Comparison of ENCODE assay signal across 8 cellular contexts in genomic region chr15:64911317-64912186, GRCh38. TPM values are rescaled to one million over a fixed set of nuclear protein-coding genes. Genes with fewer than 3 reads are reported as not detected.
DNase-seq lines count a peak whose midpoint lies in the region; ATAC-seq, FAIRE-seq and TF ChIP-seq lines count a peak whose summit lies in the region.

ANKDD1A (plus strand) TSS chr15:64911902; CDS start chr15:64911931, 29 bp downstream.

- H3K36me3 ChIP-seq in BLaER1 treated with 17β-estradiol and CSF1 and Interleukin-3, amounts not matched to agents 10 nM and 100 nM: no peaks in the 10 kb centered on the region
- H3K36me3 ChIP-seq in HepG2 (replicated peaks in 1 of 2; ENCODE audit: control insufficient read depth in 1 of 2, insufficient read depth in 2 of 2, low read length in 2 of 2): no peaks in the 10 kb centered on the region

- TF ChIP-seq RAD21 in HepG2 (CRISPR knock-in tag; IDR thresholded peaks at IDR 0.05): no peak

- DNase-seq in LoVo (ENCODE audit: low spot score) (peak; percentile 51), T-helper 2 cell (peak in 3 of 5 experiments; percentile 21 to 73 (median 22)), coronary artery (ENCODE audit: low spot score) (peak; percentile 88), HepG2 (ENCODE audit: low spot score) (no peak), cerebellar nuclear complex (lab: John Stamatoyannopoulos, UW) (no peak)
- peak; percentile 18 to 39 for DNase-seq in stimulated activated CD4-positive, alpha-beta T cell treated with anti-CD3 and anti-CD28 coated beads, Interleukin-4, amount 100 ng/mL, for 4 hours

- FAIRE-seq in HepG2 (lab: Jason Lieb, UNC): no peak

- H3K4me1 ChIP-seq in BLaER1 treated with 17β-estradiol and CSF1 and Interleukin-3, amounts not matched to agents 10 nM and 100 nM: peaks cover 5 to 32% (median 29%) of the 10 kb centered on the region in 10 experiments; a peak in 19 of 20 replicates
- H3K4me1 ChIP-seq in HepG2 (ENCODE audit: insufficient read depth, low read length): peaks cover 14% of the 10 kb centered on the region

- CTCF ChIA-PET in HepG2 (lab: Yijun Ruan, JAX; ENCODE audit: low intra/inter-chr PET ratio, low total read pairs): no interaction called here

- no TSS peak for BruUV-seq in HepG2 (replicated peaks; lab: Mats Ljungman, UMichigan)

- WGBS in HepG2 (ENCODE audit: low lambda C conversion rate): 36% methylated on average over 29 of the region's 72 CpGs

- TF ChIP-seq EP300 in HepG2 (IDR thresholded peaks at IDR 0.05; ENCODE audit: low read depth in 2 of 2, low read length in 2 of 2) (no peak), HepG2 (CRISPR knock-in tag; IDR thresholded peaks at IDR 0.05; ENCODE audit: borderline replicate concordance) (no peak)

- peak within 1 kb of the TSS; percentile 31 to 73 (median 63); a peak in 19 of 22 replicates for H3K9ac ChIP-seq in BLaER1 treated with 17β-estradiol and CSF1 and Interleukin-3, amounts not matched to agents 10 nM and 100 nM
- no peak within 1 kb of the TSS for H3K9ac ChIP-seq in HepG2 (ENCODE audit: insufficient read depth, low read depth, low read length)

- TF ChIP-seq CTCF in coronary artery (IDR thresholded peaks at IDR 0.05) (no peak), HepG2 (CRISPR knock-in tag; IDR thresholded peaks at IDR 0.05) (no peak)

- H3K9me3 ChIP-seq in BLaER1 treated with 17β-estradiol and CSF1 and Interleukin-3, amounts not matched to agents 10 nM and 100 nM (replicated peaks in 1 of 11): no peaks in the 10 kb centered on the region
- H3K9me3 ChIP-seq in HepG2 (ENCODE audit: low read length): no peaks in the 10 kb centered on the region

- intact Hi-C loops in HepG2 (cut with micrococcal nuclease; ENCODE audit: unreplicated experiment): no loop called here

- H4K20me1 ChIP-seq in BLaER1 treated with 17β-estradiol and CSF1 and Interleukin-3, amounts not matched to agents 10 nM and 100 nM: no peaks in the 10 kb centered on the region
- no peaks in the 10 kb centered on the region for H4K20me1 ChIP-seq in HepG2 (ENCODE audit: insufficient read depth, low read length)

- H3K4me2 ChIP-seq in BLaER1 treated with 17β-estradiol and CSF1 and Interleukin-3, amounts not matched to agents 10 nM and 100 nM: peak within 1 kb of the TSS; percentile 63 to 98 (median 89)
- peak within 1 kb of the TSS; percentile 62 for H3K4me2 ChIP-seq in HepG2 (ENCODE audit: low read depth, low read length)

- POLR2A ChIA-PET in HepG2 (lab: Yijun Ruan, JAX): no interaction called here

- peaks cover 0 to 5% (median 0%) of the 10 kb centered on the region in 11 experiments; a peak in 5 of 22 replicates for H3K27me3 ChIP-seq in BLaER1 treated with 17β-estradiol and CSF1 and Interleukin-3, amounts not matched to agents 10 nM and 100 nM
- peaks cover 6 to 32% of the 10 kb centered on the region in 2 experiments; a peak in 3 of 5 replicates for H3K27me3 ChIP-seq in HepG2 (ENCODE audit: control insufficient read depth in 1 of 2, insufficient read depth in 2 of 2, low read length in 2 of 2)

- no peak within 1 kb of the TSS; a peak in 1 of 22 replicates for H3K27ac ChIP-seq in BLaER1 treated with 17β-estradiol and CSF1 and Interleukin-3, amounts not matched to agents 10 nM and 100 nM
- H3K27ac ChIP-seq in coronary artery (peak within 1 kb of the TSS; percentile 45 to 78), HepG2 (ENCODE audit: extremely low read length, insufficient read depth, low read length) (no peak within 1 kb of the TSS)

- in situ Hi-C loops in HepG2 (cut with HindIII; ENCODE audit: extremely low pct_ligation_motif_present, low pct_unique_long_range_greater_than_20kb): no loop called here

- TF ChIP-seq POLR2A in HepG2 (IDR thresholded peaks at IDR 0.05; ENCODE audit: insufficient read depth in 1 of 2, low read depth in 2 of 2, low read length in 2 of 2): no peak

- H3K4me3 ChIP-seq in BLaER1 treated with 17β-estradiol and CSF1 and Interleukin-3, amounts not matched to agents 10 nM and 100 nM: peak within 1 kb of the TSS; percentile 51 to 74 (median 62)
- H3K4me3 ChIP-seq in coronary artery: peak within 1 kb of the TSS; percentile 94
- H3K4me3 ChIP-seq in HepG2 (replicated peaks in 1 of 3; ENCODE audit: insufficient read depth in 1 of 3, low read depth in 2 of 3, low read length in 3 of 3): peak within 1 kb of the TSS; percentile 39 to 64 (median 40); a peak in 4 of 6 replicates

- no peaks in the 10 kb centered on the region for H3K79me2 ChIP-seq in HepG2 (ENCODE audit: insufficient read depth, low read length)

- no peak within 1 kb of the TSS for H2AFZ ChIP-seq in HepG2 (ENCODE audit: low read length)

- ATAC-seq in GM19328 (IDR thresholded peaks at IDR 0.05; ENCODE audit: unreplicated experiment): peak; percentile 54
- ATAC-seq in HepG2: peak; percentile 71

TF ChIP-seq in HepG2, 621 proteins besides CTCF, POLR2A, EP300 and RAD21 (continues in another document):
- TF ChIP-seq ZSCAN30 (CRISPR knock-in tag; IDR thresholded peaks at IDR 0.05) (no peak), ZNF619 (CRISPR knock-in tag; IDR thresholded peaks at IDR 0.05) (no peak), ZNF609 (CRISPR knock-in tag; IDR thresholded peaks at IDR 0.05; ENCODE audit: borderline replicate concordance) (no peak), KMT2A (CRISPR knock-in tag; IDR thresholded peaks at IDR 0.05) (no peak), RAD51 (IDR thresholded peaks at IDR 0.05; ENCODE audit: borderline replicate concordance) (no peak), ZNF569 (CRISPR knock-in tag; IDR thresholded peaks at IDR 0.05; ENCODE audit: borderline replicate concordance) (no peak), ZNF264 (CRISPR knock-in tag; IDR thresholded peaks at IDR 0.05) (no peak)

RNA-seq across cellular contexts. Expression of gene ANKDD1A, which starts in this region (rescaled TPM):
- total RNA-seq in HepG2 (2016; rRNA removed; fragmentation: Illumina TruSeq; extraction: Trizol): 0.11 TPM in 2 replicates
- not detected in 2 replicates for total RNA-seq in HepG2 (2016; cell fraction: cytosol; rRNA removed; fragmentation: Illumina TruSeq; extraction: Trizol; ENCODE audit: low read depth)
- 0.09 TPM in 1 of 2 replicates, not detected in the other for total RNA-seq in HepG2 (2016; cell fraction: insoluble cytoplasmic fraction; rRNA removed; fragmentation: Illumina TruSeq; extraction: Trizol)
- not detected in 2 replicates for total RNA-seq in HepG2 (2016; cell fraction: membrane; rRNA removed; fragmentation: Illumina TruSeq; extraction: Trizol)
- total RNA-seq in HepG2 (2016; cell fraction: nucleus; rRNA removed; fragmentation: Illumina TruSeq; extraction: Trizol): not detected in 2 replicates
- polyA plus RNA-seq in HepG2 (2011; rRNA removed): 0.17 and 0.48 TPM in 2 replicates
- polyA plus RNA-seq in HepG2 (2011; cell fraction: cytosol; rRNA removed): 0.19 and 0.23 TPM in 2 replicates
- 1.3 and 1.5 TPM in 2 replicates for polyA plus RNA-seq in HepG2 (2011; cell fraction: nucleus; rRNA removed)
- polyA plus RNA-seq in HepG2 (2012): 0.21 and 0.31 TPM in 2 replicates
- not detected in 2 replicates for polyA plus RNA-seq in HepG2 (2016; cell fraction: cytosol; fragmentation: Illumina TruSeq; extraction: Trizol; ENCODE audit: low read depth)
- not detected in 2 replicates for polyA plus RNA-seq in HepG2 (2016; cell fraction: insoluble cytoplasmic fraction; fragmentation: Illumina TruSeq; extraction: Trizol; ENCODE audit: low read depth)
- not detected in 2 replicates for polyA plus RNA-seq in HepG2 (2016; cell fraction: membrane; fragmentation: Illumina TruSeq; extraction: Trizol; ENCODE audit: low read depth)
- polyA plus RNA-seq in HepG2 (2016; cell fraction: nucleus; fragmentation: Illumina TruSeq; extraction: Trizol; ENCODE audit: insufficient read depth, low read depth): not detected in 2 replicates
- polyA minus RNA-seq in HepG2 (2011; rRNA and poly(A)+ RNA removed; ENCODE audit: low replicate concordance): 0.40 TPM in 2 replicates
- not detected in 2 replicates for polyA minus RNA-seq in HepG2 (2011; cell fraction: cytosol; rRNA and poly(A)+ RNA removed)
- polyA minus RNA-seq in HepG2 (2011; cell fraction: nucleus; rRNA and poly(A)+ RNA removed): not detected in 2 replicates

Comparison
In these comparisons a context has a peak if more than half of its experiments do, and no peak if none do; other contexts are left out.
1. H3K27ac ChIP-seq: peak in coronary artery (2 of 2); none in BLaER1 treated with 17β-estradiol and CSF1 and Interleukin-3, amounts not matched to agents 10 nM and 100 nM (0 of 11) and HepG2 (single experiment).
2. H3K4me3 ChIP-seq: peak in every context shown above with its lines; median percentile 94 in coronary artery; 62 in BLaER1 treated with 17β-estradiol and CSF1 and Interleukin-3, amounts not matched to agents 10 nM and 100 nM; 40 in HepG2.
3. DNase-seq: peak in LoVo (single experiment), T-helper 2 cell (3 of 5), coronary artery (single experiment) and stimulated activated CD4-positive, alpha-beta T cell treated with anti-CD3 and anti-CD28 coated beads, Interleukin-4, amount 100 ng/mL, for 4 hours (2 of 2); none in HepG2 (single experiment) and cerebellar nuclear complex (0 of 2).